ENCODE assay signal across 8 cellular contexts in genomic region chr11:47213985-47214564, GRCh38. TPM values are rescaled to one million over a fixed set of nuclear protein-coding genes. Genes with fewer than 3 reads are reported as not detected.
DNase-seq lines count a peak whose midpoint lies in the region; ATAC-seq and TF ChIP-seq lines count a peak whose summit lies in the region.

No MANE protein-coding gene starts in this region.

- peak overlapping the region; percentile 87 for H2AFZ ChIP-seq in mammary epithelial cell (ENCODE audit: low read depth, low read length)

- H3K36me3 ChIP-seq in mammary epithelial cell (ENCODE audit: insufficient read depth, low read length) (peaks cover 5% of the 10 kb centered on the region), spleen (peaks cover 0 to 27% (median under 1%) of the 10 kb centered on the region in 6 donors)

- H3K9me3 ChIP-seq in mammary epithelial cell (replicated peaks; ENCODE audit: insufficient read depth, low read length) (no peaks in the 10 kb centered on the region), spleen (no peaks in the 10 kb centered on the region)

- DNase-seq in NCI-H2107 (lab: John Stamatoyannopoulos, UW) (peak; percentile 79), mammary epithelial cell (peak; percentile 89), iPS-NIHi7 (ENCODE audit: extremely low spot score) (peak; percentile 78), spleen (peak; percentile 97)

- intact Hi-C loops in mammary epithelial cell (cut with micrococcal nuclease) (loop anchor here (1.0 to 2.0 kb wide), 2 partner anchors 21 to 29 kb away; no protein-coding TSS in a partner anchor), spleen (cut with DNase I; ENCODE audit: low total_unique reads) (no loop called here)

- peak overlapping the region; percentile 8 to 47 (median 38) for H3K4me3 ChIP-seq in mammary epithelial cell (replicated peaks in 1 of 3; ENCODE audit: insufficient read depth in 1 of 3, low read depth in 2 of 3, low read length in 3 of 3)
- peak overlapping the region; percentile 58 to 98 (median 69) for H3K4me3 ChIP-seq in spleen

- in situ Hi-C loops in mammary epithelial cell (cut with MboI; ENCODE audit: low sequenced_read_pairs in 2 of 2): no loop called here

- H3K27me3 ChIP-seq in mammary epithelial cell (ENCODE audit: insufficient read depth, low read length) (no peaks in the 10 kb centered on the region), spleen (replicated peaks in 1 of 7) (no peaks in the 10 kb centered on the region)

- CTCF ChIA-PET in mammary epithelial cell (lab: Charles Lee; ENCODE audit: low non-redundant PET): interaction anchor here (0.6 kb wide), 2 partner anchors 12 to 119 kb away, joined by 5 read pairs; no protein-coding TSS in a partner anchor

- peaks cover 16% of the 10 kb centered on the region for H3K4me1 ChIP-seq in mammary epithelial cell (ENCODE audit: insufficient read depth, low read length)
- H3K4me1 ChIP-seq in spleen: peaks cover 14 to 54% (median 41%) of the 10 kb centered on the region in 6 donors

- dilution Hi-C loops in mammary epithelial cell (cut with HindIII; ENCODE audit: low sequenced_read_pairs): no loop called here

- H4K20me1 ChIP-seq in mammary epithelial cell (ENCODE audit: insufficient read depth, low read length): no peaks in the 10 kb centered on the region

- H3K9ac ChIP-seq in mammary epithelial cell (ENCODE audit: insufficient read depth, low read length): peak overlapping the region; percentile 43

- peak overlapping the region; percentile 96 for H3K27ac ChIP-seq in 22Rv1
- peak overlapping the region; percentile 76 for H3K27ac ChIP-seq in VCaP
- peak overlapping the region; percentile 73 for H3K27ac ChIP-seq in mammary epithelial cell (ENCODE audit: insufficient read depth, low read depth, low read length)
- peak overlapping the region; percentile 82 to 95 (median 92) for H3K27ac ChIP-seq in spleen

- H3K79me2 ChIP-seq in mammary epithelial cell (ENCODE audit: insufficient read depth, low read length): peaks cover 35% of the 10 kb centered on the region

- H3K4me2 ChIP-seq in mammary epithelial cell (ENCODE audit: insufficient read depth, low read depth, low read length): peak overlapping the region; percentile 53

- peak in 1 of 3 donors; percentile 60 for TF ChIP-seq POLR2A in spleen (IDR thresholded peaks at IDR 0.05)

- WGBS in mammary epithelial cell (ENCODE audit: low coverage, missing lambda C conversion rate): 7% methylated on average over 13 of the region's 20 CpGs
- 5 to 9% (median 8%) methylated on average over 20 of the region's 20 CpGs for WGBS in spleen, 5 donors

- TF ChIP-seq CTCF in 22Rv1 (IDR thresholded peaks at IDR 0.05): no peak
- TF ChIP-seq CTCF in VCaP (conservative IDR thresholded peaks at IDR 0.05): no peak
- TF ChIP-seq CTCF in mammary epithelial cell (conservative IDR thresholded peaks at IDR 0.05 in 1 of 2, IDR thresholded peaks at IDR 0.05 in 1 of 2; ENCODE audit: extremely low read depth in 1 of 2, insufficient read depth in 1 of 2, low read depth in 1 of 2, low read length in 2 of 2): no peak
- TF ChIP-seq CTCF in spleen (IDR thresholded peaks at IDR 0.05 in 8 of 11, conservative IDR thresholded peaks at IDR 0.05 in 3 of 11): peak in 1 of 11 experiments; percentile 11

- ATAC-seq in GM18511 (IDR thresholded peaks at IDR 0.05; ENCODE audit: unreplicated experiment) (peak; percentile 75), HG03060 (IDR thresholded peaks at IDR 0.05; ENCODE audit: low read depth, unreplicated experiment) (peak; percentile 55)

- TSS peak; percentile 19 for BruUV-seq in mammary epithelial cell (replicated peaks; lab: Mats Ljungman, UMichigan)

RNA-seq across cellular contexts. Expression of gene DDB2, which starts 0.7 kb away (rescaled TPM):
- 100 to 1,000 TPM in 1 of 2 donors, 10 to 100 TPM in 1; 43.0 to 101 TPM for total RNA-seq in mammary epithelial cell
- 94.6 TPM for polyA plus RNA-seq in mammary epithelial cell
- polyA minus RNA-seq in mammary epithelial cell: 71.6 TPM
- 10 to 100 TPM; 29.5 to 66.3 (median 42.5) TPM for total RNA-seq in spleen
- polyA plus RNA-seq in spleen: 100 to 1,000 TPM in 1 of 3 donors, 10 to 100 TPM in 2; 49.4 to 173 (median 72.7) TPM

RNA-seq across cellular contexts. Expression of gene PACSIN3, which starts 27.8 kb away (rescaled TPM):
- total RNA-seq in mammary epithelial cell: 10 to 100 TPM; 20.7 to 53.4 TPM
- 39.5 TPM for polyA plus RNA-seq in mammary epithelial cell
- 32.1 TPM for polyA minus RNA-seq in mammary epithelial cell
- total RNA-seq in spleen: 10 to 100 TPM in 1 of 7 donors, 1 to 10 TPM in 6; 2.4 to 13.0 (median 4.4) TPM
- polyA plus RNA-seq in spleen: 1 to 10 TPM; 1.2 to 3.5 (median 1.4) TPM

RNA-seq across cellular contexts. Expression of gene ACP2, which starts 34.5 kb away (rescaled TPM):
- total RNA-seq in mammary epithelial cell: 10 to 100 TPM; 24.0 to 34.2 TPM
- polyA plus RNA-seq in mammary epithelial cell: 17.6 TPM
- polyA minus RNA-seq in mammary epithelial cell: 41.6 TPM
- total RNA-seq in spleen: 100 to 1,000 TPM in 2 of 7 donors, 10 to 100 TPM in 5; 43.9 to 113 (median 59.8) TPM
- polyA plus RNA-seq in spleen: 10 to 100 TPM; 18.9 to 34.4 (median 19.9) TPM

RNA-seq across cellular contexts. Expression of gene ARFGAP2, which starts 37.4 kb away (rescaled TPM):
- total RNA-seq in mammary epithelial cell (100 to 1,000 TPM in 1 of 2 donors, 10 to 100 TPM in 1; 83.0 to 120 TPM), spleen (100 to 1,000 TPM in 4 of 7 donors, 10 to 100 TPM in 3; 83.3 to 216 (median 109) TPM)
- polyA plus RNA-seq in mammary epithelial cell (87.5 TPM), spleen (10 to 100 TPM; 46.7 to 79.9 (median 56.1) TPM)
- 107 TPM for polyA minus RNA-seq in mammary epithelial cell

RNA-seq across cellular contexts. Expression of gene NR1H3, which starts 43.7 kb away (rescaled TPM):
- total RNA-seq in mammary epithelial cell (1 to 10 TPM; 4.5 to 5.5 TPM), spleen (100 to 1,000 TPM in 5 of 7 donors, 10 to 100 TPM in 2; 59.1 to 129 (median 119) TPM)
- polyA plus RNA-seq in mammary epithelial cell (6.7 TPM), spleen (100 to 1,000 TPM; 136 to 227 (median 219) TPM)
- polyA minus RNA-seq in mammary epithelial cell: 26.6 TPM

Comparison
In these comparisons a context has a peak if more than half of its experiments do, and no peak if none do; other contexts are left out.
1. Peak in every context shown above with its lines: DNase-seq, ATAC-seq, H3K4me3 ChIP-seq and H3K27ac ChIP-seq.